Comparison of ENCODE assay signal across 8 cellular contexts in the genomic region with DNA sequence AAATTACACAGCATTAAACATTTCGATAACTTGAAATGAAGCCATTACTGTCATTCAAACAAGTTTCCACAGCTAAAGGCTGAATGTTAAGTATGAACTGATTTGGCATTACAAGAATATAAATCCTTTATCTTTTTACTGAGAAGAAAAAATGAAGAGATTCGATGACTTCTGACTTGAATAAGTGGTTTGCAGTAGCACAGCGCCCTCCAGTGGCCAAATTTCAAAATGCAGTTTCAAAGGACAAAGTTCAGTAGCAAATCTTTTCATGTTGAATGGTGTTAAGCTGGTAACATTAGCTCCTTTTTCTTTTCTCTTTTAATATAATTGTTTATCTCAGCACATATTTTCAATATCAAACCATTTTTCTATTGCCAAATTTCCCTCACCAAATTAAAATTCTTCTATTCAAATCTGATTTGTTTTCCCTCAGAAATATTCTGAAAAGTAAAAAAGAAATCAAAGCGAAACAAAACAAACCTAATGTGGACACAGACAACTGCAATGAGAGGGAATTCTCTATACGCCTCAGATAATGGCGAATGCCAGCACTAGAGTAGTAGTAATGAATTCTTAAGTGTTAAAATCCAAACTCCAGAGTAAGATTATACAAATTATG.
DNase-seq lines count a peak whose midpoint lies in the region; ATAC-seq and TF ChIP-seq lines count a peak whose summit lies in the region.

No MANE protein-coding gene starts in this region.

- H3K4me1 ChIP-seq in PC-9 (replicated peaks; ENCODE audit: insufficient read depth) = no peaks in the 10 kb centered on the region
- no peaks in the 10 kb centered on the region for H3K4me1 ChIP-seq in testis

- WGBS in testis, 2 donors = 45 to 46% methylated on average over 6 of the region's 6 CpGs

- DNase-seq in C1 segment of cervical spinal cord (lab: John Stamatoyannopoulos, UW) (peak in 13 of 14 donors; percentile 14 to 86 (median 48)), HFFc6 (peak; percentile 59), PC-9 (peak; percentile 56 to 71), fibroblast of the conjunctiva (ENCODE audit: low read depth) (peak; percentile 69), nucleus accumbens (lab: John Stamatoyannopoulos, UW) (peak in 51 of 56 donors; percentile 9 to 95 (median 69)), testis (peak; percentile 93)
- DNase-seq in activated T-cell treated with anti-CD3 and anti-CD28 coated beads, Interleukin-2, amount 50 U/mL, for 48 hours = peak; percentile 86 to 91

- no peak for ATAC-seq in GM19324 (IDR thresholded peaks at IDR 0.05; ENCODE audit: low FRiP score, unreplicated experiment)

- H3K36me3 Mint-ChIP-seq in HFFc6 (ENCODE audit: low read depth) = no peaks in the 10 kb centered on the region

- no peak overlapping the region for H2AFZ ChIP-seq in PC-9

- H3K27ac ChIP-seq in PC-9 (no peak overlapping the region), testis (no peak overlapping the region)

- TF ChIP-seq CTCF in HFFc6 (IDR thresholded peaks at IDR 0.05) = peak; percentile 100
- TF ChIP-seq CTCF in PC-9 (conservative IDR thresholded peaks at IDR 0.05) = peak; percentile 97
- peak; percentile 96 to 99 (median 96) for TF ChIP-seq CTCF in testis (IDR thresholded peaks at IDR 0.05)

- H3K4me3 Mint-ChIP-seq in HFFc6 = no peak overlapping the region

- no peaks in the 10 kb centered on the region for H3K27me3 Mint-ChIP-seq in HFFc6 (ENCODE audit: insufficient read depth)

- H4K20me1 ChIP-seq in PC-9 (ENCODE audit: insufficient read depth) = no peaks in the 10 kb centered on the region

- POLR2A ChIA-PET in PC-9 (lab: Charles Lee; ENCODE audit: unreplicated experiment) = interaction anchor here (0.5 to 0.6 kb wide), 2 partner anchors 17 to 130 kb away, joined by 5 to 6 read pairs; no protein-coding TSS in a partner anchor

- H3K36me3 ChIP-seq in PC-9 (ENCODE audit: low read depth) (no peaks in the 10 kb centered on the region), testis (ENCODE audit: low read depth, missing control alignments) (no peaks in the 10 kb centered on the region)

- no peaks in the 10 kb centered on the region for H3K9me3 Mint-ChIP-seq in HFFc6

- H3K27me3 ChIP-seq in PC-9 (ENCODE audit: insufficient read depth, low read depth) (no peaks in the 10 kb centered on the region), testis (no peaks in the 10 kb centered on the region)

- no peaks in the 10 kb centered on the region for H3F3A ChIP-seq in PC-9 (ENCODE audit: insufficient read depth, low read depth)

- no peaks in the 10 kb centered on the region for H3K9me3 ChIP-seq in PC-9 (ENCODE audit: insufficient read depth, low read depth)
- no peaks in the 10 kb centered on the region for H3K9me3 ChIP-seq in testis

- BruUV-seq in PC-9 (replicated peaks; lab: Mats Ljungman, UMichigan) = no TSS peak

- peaks cover 36% of the 10 kb centered on the region for H3K4me1 Mint-ChIP-seq in HFFc6 (ENCODE audit: low read depth)

- no peaks in the 10 kb centered on the region for H3K9me2 ChIP-seq in PC-9 (ENCODE audit: insufficient read depth)

- CTCF ChIA-PET in PC-9 (lab: Charles Lee) = interaction anchor here (0.6 to 1.2 kb wide), 4 partner anchors 450 to 796 kb away, joined by 3 to 4 read pairs (median 3); partner anchors contain the start of gene MDGA1

- intact Hi-C loops in PC-9 (cut with micrococcal nuclease; ENCODE audit: unreplicated experiment) (loop anchor here (1.0 to 10.0 kb wide), 7 partner anchors 179 to 1113 kb away; no protein-coding TSS in a partner anchor), testis (cut with DNase I; ENCODE audit: low total_unique reads) (no loop called here)

- no peaks in the 10 kb centered on the region for H3K79me2 ChIP-seq in PC-9 (ENCODE audit: low read depth)

- H3K4me3 ChIP-seq in PC-9 (no peak overlapping the region), testis (no peak overlapping the region)

- no peak overlapping the region for H3K4me2 ChIP-seq in PC-9

- no peak for TF ChIP-seq POLR2A in testis (IDR thresholded peaks at IDR 0.05)

- no peak overlapping the region for H3K27ac Mint-ChIP-seq in HFFc6
